Comparison of ENCODE assay signal across 8 cellular contexts in genomic region chr9:35071814-35072460, GRCh38. TPM values are rescaled to one million over a fixed set of nuclear protein-coding genes. Genes with fewer than 3 reads are reported as not detected.
DNase-seq lines count a peak whose midpoint lies in the region; ATAC-seq and TF ChIP-seq lines count a peak whose summit lies in the region.

No MANE protein-coding gene starts in this region.

- DNase-seq in DMS53 treated with DMSO at 0.1 percent for 48 hours (lab: John Stamatoyannopoulos, UW; ENCODE audit: unreplicated experiment) (peak; percentile 41), fibroblast of pulmonary artery (ENCODE audit: low read depth) (peak; percentile 89)
- DNase-seq in activated T-helper 2 cell treated with anti-CD3 and anti-CD28 coated beads, Interferon-gamma antibody, Interleukin-2, Interleukin-4, amounts not matched to agents 10 μg/mL and 5 μg/mL and 100 μg/mL, durations not matched to agents 14 hours and 24 hours and 36 hours (ENCODE audit: low spot score), result peak; percentile 72
- peak; percentile 80 for DNase-seq in stimulated activated naive CD8-positive, alpha-beta T cell treated with anti-CD3 and anti-CD28 coated beads, Interleukin-15, Interleukin-2, amounts not matched to agents 100 U/mL and 50 U/mL, for 24 hours

- peak overlapping the region; percentile 91 for H3K4me3 Mint-ChIP-seq in activated T-helper 2 cell treated with anti-CD3 and anti-CD28 coated beads, Interferon-gamma antibody, Interleukin-2, Interleukin-4, amounts not matched to agents 10 μg/mL and 5 μg/mL and 100 μg/mL, durations not matched to agents 14 hours and 24 hours and 36 hours (ENCODE audit: low read depth)
- H3K4me3 Mint-ChIP-seq in nephron, result peak overlapping the region; percentile 85 to 90 (median 90)

- ATAC-seq in GM21526 (IDR thresholded peaks at IDR 0.05; ENCODE audit: low FRiP score, unreplicated experiment), result peak; percentile 43
- ATAC-seq in stimulated activated naive CD8-positive, alpha-beta T cell treated with anti-CD3 and anti-CD28 coated beads, Interleukin-15, Interleukin-2, amounts not matched to agents 100 U/mL and 50 U/mL, for 24 hours, result peak; percentile 69

- H3K4me1 Mint-ChIP-seq in activated T-helper 2 cell treated with anti-CD3 and anti-CD28 coated beads, Interferon-gamma antibody, Interleukin-2, Interleukin-4, amounts not matched to agents 10 μg/mL and 5 μg/mL and 100 μg/mL, durations not matched to agents 14 hours and 24 hours and 36 hours (ENCODE audit: low read depth), result peaks cover 43% of the 10 kb centered on the region
- peaks cover 41% of the 10 kb centered on the region for H3K4me1 Mint-ChIP-seq in nephron

- H3K27ac Mint-ChIP-seq in activated T-helper 2 cell treated with anti-CD3 and anti-CD28 coated beads, Interferon-gamma antibody, Interleukin-2, Interleukin-4, amounts not matched to agents 10 μg/mL and 5 μg/mL and 100 μg/mL, durations not matched to agents 14 hours and 24 hours and 36 hours, result peak overlapping the region; percentile 88
- peak overlapping the region; percentile 94 to 97 (median 96) for H3K27ac Mint-ChIP-seq in nephron

- under 1% methylated on average over 79 of the region's 79 CpGs for WGBS in HUES64

- peak overlapping the region; percentile 94 for H3K4me3 ChIP-seq in HUES64 (ENCODE audit: low read length)
- peak overlapping the region; percentile 97 for H3K4me3 ChIP-seq in fibroblast of pulmonary artery (replicated peaks; ENCODE audit: low read depth, low read length)

- TF ChIP-seq CTCF in fibroblast of pulmonary artery (IDR thresholded peaks at IDR 0.05; ENCODE audit: low read length, missing control alignments), result peak; percentile 7
- peak in 2 of 3 experiments; percentile 24 to 53 for TF ChIP-seq CTCF in nephron (IDR thresholded peaks at IDR 0.05; ENCODE audit: unreplicated experiment in 3 of 3)

- no peaks in the 10 kb centered on the region for H3K27me3 Mint-ChIP-seq in activated T-helper 2 cell treated with anti-CD3 and anti-CD28 coated beads, Interferon-gamma antibody, Interleukin-2, Interleukin-4, amounts not matched to agents 10 μg/mL and 5 μg/mL and 100 μg/mL, durations not matched to agents 14 hours and 24 hours and 36 hours (ENCODE audit: low read depth)
- no peaks in the 10 kb centered on the region for H3K27me3 Mint-ChIP-seq in nephron (ENCODE audit: low read depth)

- H3K9me3 ChIP-seq in HUES64 (ENCODE audit: insufficient read depth, low read depth, low read length), result no peaks in the 10 kb centered on the region

- H3K27ac ChIP-seq in HUES64 (ENCODE audit: low read depth, low read length), result peak overlapping the region; percentile 100

- H3K27me3 ChIP-seq in HUES64 (ENCODE audit: insufficient read depth, low read length), result no peaks in the 10 kb centered on the region

- peaks cover 15% of the 10 kb centered on the region for H3K4me1 ChIP-seq in HUES64 (ENCODE audit: insufficient read depth, low read length)

- intact Hi-C loops in activated T-helper 2 cell treated with anti-CD3 and anti-CD28 coated beads, Interferon-gamma antibody, Interleukin-2, Interleukin-4, amounts not matched to agents 10 μg/mL and 5 μg/mL and 100 μg/mL, durations not matched to agents 14 hours and 24 hours and 36 hours (cut with micrococcal nuclease), result loop anchor here (1.0 to 10.0 kb wide), 8 partner anchors 8 to 1413 kb away; partner anchors contain the start of genes CREB3, HINT2, PIGO and SPAG8

- H3K9ac ChIP-seq in HUES64 (ENCODE audit: low read depth, low read length), result peak overlapping the region; percentile 96

- H3K36me3 Mint-ChIP-seq in activated T-helper 2 cell treated with anti-CD3 and anti-CD28 coated beads, Interferon-gamma antibody, Interleukin-2, Interleukin-4, amounts not matched to agents 10 μg/mL and 5 μg/mL and 100 μg/mL, durations not matched to agents 14 hours and 24 hours and 36 hours (ENCODE audit: low read depth), result peaks cover 80% of the 10 kb centered on the region
- H3K36me3 Mint-ChIP-seq in nephron (ENCODE audit: low read depth), result peaks cover 52% of the 10 kb centered on the region

- peaks cover 69% of the 10 kb centered on the region for H3K36me3 ChIP-seq in HUES64 (ENCODE audit: insufficient read depth, low read length)

- H3K9me3 Mint-ChIP-seq in activated T-helper 2 cell treated with anti-CD3 and anti-CD28 coated beads, Interferon-gamma antibody, Interleukin-2, Interleukin-4, amounts not matched to agents 10 μg/mL and 5 μg/mL and 100 μg/mL, durations not matched to agents 14 hours and 24 hours and 36 hours, result no peaks in the 10 kb centered on the region
- H3K9me3 Mint-ChIP-seq in nephron, result no peaks in the 10 kb centered on the region

TF ChIP-seq in PFSK-1, 5 proteins besides CTCF, POLR2A, EP300 and RAD21:
- TF ChIP-seq TAF1 (IDR thresholded peaks at IDR 0.05; ENCODE audit: borderline replicate concordance, insufficient read depth, low read length) (peak; percentile 36; the same call in 1 of the 2 replicates), SIN3A (IDR thresholded peaks at IDR 0.05; ENCODE audit: borderline replicate concordance, insufficient read depth, low read length) (no peak), POLR2AphosphoS5 (IDR thresholded peaks at IDR 0.05; ENCODE audit: low read depth, low read length) (0 out of 2 replicates have a peak, but pooled peaks have one; percentile 31), FOXP2 (optimal IDR thresholded peaks at IDR 0.05; ENCODE audit: borderline replicate concordance, extremely low read depth, extremely low read length, insufficient read depth) (no peak)
- TF ChIP-seq, protein P1, sequence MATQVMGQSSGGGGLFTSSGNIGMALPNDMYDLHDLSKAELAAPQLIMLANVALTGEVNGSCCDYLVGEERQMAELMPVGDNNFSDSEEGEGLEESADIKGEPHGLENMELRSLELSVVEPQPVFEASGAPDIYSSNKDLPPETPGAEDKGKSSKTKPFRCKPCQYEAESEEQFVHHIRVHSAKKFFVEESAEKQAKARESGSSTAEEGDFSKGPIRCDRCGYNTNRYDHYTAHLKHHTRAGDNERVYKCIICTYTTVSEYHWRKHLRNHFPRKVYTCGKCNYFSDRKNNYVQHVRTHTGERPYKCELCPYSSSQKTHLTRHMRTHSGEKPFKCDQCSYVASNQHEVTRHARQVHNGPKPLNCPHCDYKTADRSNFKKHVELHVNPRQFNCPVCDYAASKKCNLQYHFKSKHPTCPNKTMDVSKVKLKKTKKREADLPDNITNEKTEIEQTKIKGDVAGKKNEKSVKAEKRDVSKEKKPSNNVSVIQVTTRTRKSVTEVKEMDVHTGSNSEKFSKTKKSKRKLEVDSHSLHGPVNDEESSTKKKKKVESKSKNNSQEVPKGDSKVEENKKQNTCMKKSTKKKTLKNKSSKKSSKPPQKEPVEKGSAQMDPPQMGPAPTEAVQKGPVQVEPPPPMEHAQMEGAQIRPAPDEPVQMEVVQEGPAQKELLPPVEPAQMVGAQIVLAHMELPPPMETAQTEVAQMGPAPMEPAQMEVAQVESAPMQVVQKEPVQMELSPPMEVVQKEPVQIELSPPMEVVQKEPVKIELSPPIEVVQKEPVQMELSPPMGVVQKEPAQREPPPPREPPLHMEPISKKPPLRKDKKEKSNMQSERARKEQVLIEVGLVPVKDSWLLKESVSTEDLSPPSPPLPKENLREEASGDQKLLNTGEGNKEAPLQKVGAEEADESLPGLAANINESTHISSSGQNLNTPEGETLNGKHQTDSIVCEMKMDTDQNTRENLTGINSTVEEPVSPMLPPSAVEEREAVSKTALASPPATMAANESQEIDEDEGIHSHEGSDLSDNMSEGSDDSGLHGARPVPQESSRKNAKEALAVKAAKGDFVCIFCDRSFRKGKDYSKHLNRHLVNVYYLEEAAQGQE (IDR thresholded peaks at IDR 0.05; ENCODE audit: insufficient read depth in 1 of 2, low read depth in 2 of 2, low read length in 2 of 2), result no peak
TF ChIP-seq in PFSK-1: peak in this region for 2.

RNA-seq across cellular contexts. Expression of gene VCP, which starts 0.5 kb away (rescaled TPM):
- 256 TPM for polyA plus RNA-seq in HUES64 (2013, experiment 1 of 2)
- polyA plus RNA-seq in HUES64 (2013, experiment 2 of 2), result 254 TPM
- 153 TPM for polyA plus RNA-seq in PFSK-1 (2012; ENCODE audit: insufficient read length, low read depth)
- 361 and 366 TPM in 2 replicates for total RNA-seq in activated T-helper 2 cell treated with anti-CD3 and anti-CD28 coated beads, Interferon-gamma antibody, Interleukin-2, Interleukin-4, amounts not matched to agents 10 μg/mL and 5 μg/mL and 100 μg/mL, durations not matched to agents 14 hours and 24 hours and 36 hours

RNA-seq across cellular contexts. Expression of gene FANCG, which starts 7.8 kb away (rescaled TPM):
- polyA plus RNA-seq in HUES64 (2013, experiment 1 of 2), result 49.3 TPM
- polyA plus RNA-seq in HUES64 (2013, experiment 2 of 2), result 49.5 TPM
- polyA plus RNA-seq in PFSK-1 (2012; ENCODE audit: insufficient read length, low read depth), result 19.2 TPM
- total RNA-seq in activated T-helper 2 cell treated with anti-CD3 and anti-CD28 coated beads, Interferon-gamma antibody, Interleukin-2, Interleukin-4, amounts not matched to agents 10 μg/mL and 5 μg/mL and 100 μg/mL, durations not matched to agents 14 hours and 24 hours and 36 hours, result 102 and 107 TPM in 2 replicates

RNA-seq across cellular contexts. Expression of gene PIGO, which starts 24.5 kb away (rescaled TPM):
- 11.8 TPM for polyA plus RNA-seq in HUES64 (2013, experiment 1 of 2)
- polyA plus RNA-seq in HUES64 (2013, experiment 2 of 2), result 13.3 TPM
- 28.5 TPM for polyA plus RNA-seq in PFSK-1 (2012; ENCODE audit: insufficient read length, low read depth)
- 33.0 and 37.8 TPM in 2 replicates for total RNA-seq in activated T-helper 2 cell treated with anti-CD3 and anti-CD28 coated beads, Interferon-gamma antibody, Interleukin-2, Interleukin-4, amounts not matched to agents 10 μg/mL and 5 μg/mL and 100 μg/mL, durations not matched to agents 14 hours and 24 hours and 36 hours

RNA-seq across cellular contexts. Expression of gene STOML2, which starts 31.0 kb away (rescaled TPM):
- 134 TPM for polyA plus RNA-seq in HUES64 (2013, experiment 1 of 2)
- 132 TPM for polyA plus RNA-seq in HUES64 (2013, experiment 2 of 2)
- 307 TPM for polyA plus RNA-seq in PFSK-1 (2012; ENCODE audit: insufficient read length, low read depth)
- 211 and 214 TPM in 2 replicates for total RNA-seq in activated T-helper 2 cell treated with anti-CD3 and anti-CD28 coated beads, Interferon-gamma antibody, Interleukin-2, Interleukin-4, amounts not matched to agents 10 μg/mL and 5 μg/mL and 100 μg/mL, durations not matched to agents 14 hours and 24 hours and 36 hours

RNA-seq across cellular contexts. Expression of gene ATOSB, which starts 43.7 kb away (rescaled TPM):
- polyA plus RNA-seq in HUES64 (2013, experiment 1 of 2), result 5.6 TPM
- 6.1 TPM for polyA plus RNA-seq in HUES64 (2013, experiment 2 of 2)
- 8.3 TPM for polyA plus RNA-seq in PFSK-1 (2012; ENCODE audit: insufficient read length, low read depth)
- total RNA-seq in activated T-helper 2 cell treated with anti-CD3 and anti-CD28 coated beads, Interferon-gamma antibody, Interleukin-2, Interleukin-4, amounts not matched to agents 10 μg/mL and 5 μg/mL and 100 μg/mL, durations not matched to agents 14 hours and 24 hours and 36 hours, result 7.0 and 7.3 TPM in 2 replicates

Comparison
In these comparisons a context has a peak if more than half of its experiments do, and no peak if none do; other contexts are left out.
1. Peak in every context shown above with its lines: DNase-seq, ATAC-seq, H3K4me3 ChIP-seq and H3K27ac ChIP-seq.